ENCODE assay signal across 8 cellular contexts in the genomic region with DNA sequence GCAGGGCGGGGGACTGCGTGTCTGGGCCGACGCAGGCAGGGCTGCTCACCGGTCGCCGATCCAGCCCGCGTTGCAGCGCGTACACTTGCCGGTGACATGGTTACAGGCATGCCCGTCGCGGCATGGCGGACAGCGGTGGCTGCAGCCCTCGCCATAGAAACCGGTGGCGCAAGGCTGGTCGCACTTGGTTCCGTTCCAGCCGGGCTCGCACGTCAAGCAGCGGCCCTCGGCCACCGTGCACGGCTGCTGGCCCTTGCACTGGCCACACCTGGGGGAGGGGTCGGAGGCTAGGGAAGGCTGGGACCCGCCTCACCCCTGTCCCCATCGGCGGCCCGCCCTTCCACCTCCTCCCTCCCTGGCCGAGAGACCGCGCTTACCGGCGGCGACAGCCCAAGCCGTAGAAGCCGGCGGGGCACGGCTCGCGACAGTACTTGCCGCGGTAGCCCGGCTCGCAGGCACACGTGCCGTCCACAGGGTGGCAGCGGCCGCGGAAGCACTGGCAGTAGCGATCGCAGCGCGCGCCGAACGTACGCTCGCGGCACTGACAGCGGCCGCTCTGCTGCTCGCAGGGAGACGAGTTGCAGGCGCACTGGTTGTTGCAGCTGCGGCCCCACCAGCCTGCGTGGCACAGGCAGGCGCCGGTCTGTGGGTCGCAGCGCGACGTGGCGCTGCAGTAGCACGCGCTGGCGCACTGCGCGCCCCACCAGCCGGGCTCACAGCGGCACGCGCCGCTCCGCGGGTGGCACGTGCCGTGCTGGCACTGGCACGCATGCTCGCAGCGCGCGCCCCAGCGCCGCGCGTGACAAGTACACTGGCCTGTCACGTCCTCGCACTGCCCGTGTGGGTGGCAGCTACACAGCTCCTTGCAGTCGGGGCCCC. TPM values are rescaled to one million over a fixed set of nuclear protein-coding genes. Genes with fewer than 3 reads are reported as not detected.
DNase-seq lines count a peak whose midpoint lies in the region; ATAC-seq and TF ChIP-seq lines count a peak whose summit lies in the region.

No MANE protein-coding gene starts in this region.

- no peak overlapping the region for H2BK5ac ChIP-seq in mesenchymal stem cell (ENCODE audit: low read depth, low read length, poor library complexity, severe bottlenecking)

- H3K9ac ChIP-seq in mesenchymal stem cell (ENCODE audit: low read length) (no peak overlapping the region), MM.1S (ENCODE audit: low read length) (no peak overlapping the region)

- H3K14ac ChIP-seq in mesenchymal stem cell (ENCODE audit: low read length in 2 of 2): peak overlapping the region in 1 of 2 experiments; percentile 23

- peak overlapping the region in 1 of 2 experiments; percentile 66 for H3K23ac ChIP-seq in mesenchymal stem cell (ENCODE audit: low read length in 2 of 2)

- H3K4me2 ChIP-seq in mesenchymal stem cell (ENCODE audit: low read length, poor library complexity, severe bottlenecking) (peak overlapping the region; percentile 87), MM.1S (ENCODE audit: low read depth, low read length) (no peak overlapping the region)

- H2BK12ac ChIP-seq in mesenchymal stem cell (ENCODE audit: low read length in 2 of 2): peak overlapping the region in 1 of 2 experiments; percentile 48

- peak overlapping the region; percentile 72 for H3K27ac ChIP-seq in VCaP
- no peak overlapping the region for H3K27ac ChIP-seq in mesenchymal stem cell (ENCODE audit: low read length, poor library complexity, severe bottlenecking)
- H3K27ac ChIP-seq in MM.1S (ENCODE audit: low read length): no peak overlapping the region

- H4K91ac ChIP-seq in mesenchymal stem cell (ENCODE audit: low read length): peak overlapping the region; percentile 70

- no peak overlapping the region for H3K27ac Mint-ChIP-seq in dendritic cell treated with granulocyte-macrophage colony-stimulating factor and Interleukin-4, amounts not matched to agents 40 ng/mL and 50 ng/mL, for 4 days
- no peak overlapping the region for H3K27ac Mint-ChIP-seq in stimulated activated naive CD8-positive, alpha-beta T cell treated with anti-CD3 and anti-CD28 coated beads, Interleukin-15, amount 100 ng/mL, for 72 hours

- H2AK5ac ChIP-seq in mesenchymal stem cell (ENCODE audit: low read length, severe bottlenecking): no peak overlapping the region

- peak; percentile 70 for ATAC-seq in stimulated activated naive CD8-positive, alpha-beta T cell treated with anti-CD3 and anti-CD28 coated beads, Interleukin-15, amount 100 ng/mL, for 72 hours
- ATAC-seq in HG02571 (IDR thresholded peaks at IDR 0.05; ENCODE audit: unreplicated experiment): no peak

- H3K4me1 ChIP-seq in mesenchymal stem cell (ENCODE audit: control insufficient read depth, insufficient read depth, low read depth, low read length) (peaks cover 25% of the 10 kb centered on the region), MM.1S (ENCODE audit: low read length) (no peaks in the 10 kb centered on the region)

- peak overlapping the region; percentile 43 to 64 for H3K4ac ChIP-seq in mesenchymal stem cell (ENCODE audit: low read depth in 1 of 2, low read length in 2 of 2)

- intact Hi-C loops in dendritic cell treated with granulocyte-macrophage colony-stimulating factor and Interleukin-4, amounts not matched to agents 40 ng/mL and 50 ng/mL, for 4 days (cut with micrococcal nuclease): no loop called here

- H3K4me3 ChIP-seq in mesenchymal stem cell (ENCODE audit: insufficient read depth in 1 of 2, low read depth in 1 of 2, low read length in 2 of 2) (peak overlapping the region in 1 of 2 experiments; percentile 45), MM.1S (ENCODE audit: low read length) (no peak overlapping the region)

- H3K9me3 ChIP-seq in mesenchymal stem cell (ENCODE audit: control insufficient read depth, low read length) (no peaks in the 10 kb centered on the region), MM.1S (replicated peaks; ENCODE audit: insufficient read depth, low read length) (no peaks in the 10 kb centered on the region)

- peak overlapping the region in 1 of 2 experiments; percentile 45 for H3K18ac ChIP-seq in mesenchymal stem cell (ENCODE audit: low read depth in 1 of 2, low read length in 2 of 2)

- H4K20me1 ChIP-seq in MM.1S (ENCODE audit: insufficient read depth, low read length): no peaks in the 10 kb centered on the region

- no peaks in the 10 kb centered on the region for H3K79me2 ChIP-seq in MM.1S (ENCODE audit: low read length)

- peak overlapping the region; percentile 72 for H3K4me3 Mint-ChIP-seq in dendritic cell treated with granulocyte-macrophage colony-stimulating factor and Interleukin-4, amounts not matched to agents 40 ng/mL and 50 ng/mL, for 4 days
- peak overlapping the region; percentile 67 to 93 for H3K4me3 Mint-ChIP-seq in stimulated activated naive CD8-positive, alpha-beta T cell treated with anti-CD3 and anti-CD28 coated beads, Interleukin-15, amount 100 ng/mL, for 72 hours

- peak in 3 of 4 experiments; percentile 30 to 61 (median 56) for DNase-seq in activated CD4-positive, CD25-positive, alpha-beta regulatory T cell (lab: John Stamatoyannopoulos, UW)
- DNase-seq in activated CD4-positive, CD25-positive, alpha-beta regulatory T cell treated with anti-CD3 and anti-CD28 coated beads, Interleukin-2, amount 50 U/mL, for 72 hours: no peak
- DNase-seq in mesenchymal stem cell (peak; percentile 69), MM.1S (no peak)
- peak; percentile 60 to 65 for DNase-seq in stimulated activated naive CD8-positive, alpha-beta T cell treated with anti-CD3 and anti-CD28 coated beads, Interleukin-15, amount 100 ng/mL, for 72 hours

- H3K4me1 Mint-ChIP-seq in dendritic cell treated with granulocyte-macrophage colony-stimulating factor and Interleukin-4, amounts not matched to agents 40 ng/mL and 50 ng/mL, for 4 days (ENCODE audit: low read depth): peaks cover 34% of the 10 kb centered on the region
- peaks cover 35% of the 10 kb centered on the region for H3K4me1 Mint-ChIP-seq in stimulated activated naive CD8-positive, alpha-beta T cell treated with anti-CD3 and anti-CD28 coated beads, Interleukin-15, amount 100 ng/mL, for 72 hours

- H3K9me2 ChIP-seq in MM.1S (replicated peaks; ENCODE audit: insufficient read depth, low read length): no peaks in the 10 kb centered on the region

- peak overlapping the region; percentile 27 for H4K8ac ChIP-seq in mesenchymal stem cell (ENCODE audit: low read length)

- 35% methylated on average over 97 of the region's 106 CpGs for WGBS in mesenchymal stem cell

- peaks cover 42% of the 10 kb centered on the region for H3K79me1 ChIP-seq in mesenchymal stem cell (replicated peaks; ENCODE audit: low read length, poor library complexity, severe bottlenecking)

- peaks cover 99% of the 10 kb centered on the region for H3K27me3 Mint-ChIP-seq in dendritic cell treated with granulocyte-macrophage colony-stimulating factor and Interleukin-4, amounts not matched to agents 40 ng/mL and 50 ng/mL, for 4 days
- peaks cover 94% of the 10 kb centered on the region for H3K27me3 Mint-ChIP-seq in stimulated activated naive CD8-positive, alpha-beta T cell treated with anti-CD3 and anti-CD28 coated beads, Interleukin-15, amount 100 ng/mL, for 72 hours

- peak overlapping the region; percentile 16 for H2AFZ ChIP-seq in mesenchymal stem cell (ENCODE audit: low read depth, low read length)
- no peak overlapping the region for H2AFZ ChIP-seq in MM.1S (ENCODE audit: low read length)

- no peaks in the 10 kb centered on the region for H3K36me3 Mint-ChIP-seq in dendritic cell treated with granulocyte-macrophage colony-stimulating factor and Interleukin-4, amounts not matched to agents 40 ng/mL and 50 ng/mL, for 4 days (ENCODE audit: low read depth)

- peak; percentile 80 for TF ChIP-seq CTCF in VCaP (conservative IDR thresholded peaks at IDR 0.05)
- TF ChIP-seq CTCF in MM.1S (IDR thresholded peaks at IDR 0.05; ENCODE audit: low read length): no peak

- no peaks in the 10 kb centered on the region for H3K9me3 Mint-ChIP-seq in dendritic cell treated with granulocyte-macrophage colony-stimulating factor and Interleukin-4, amounts not matched to agents 40 ng/mL and 50 ng/mL, for 4 days
- no peaks in the 10 kb centered on the region for H3K9me3 Mint-ChIP-seq in stimulated activated naive CD8-positive, alpha-beta T cell treated with anti-CD3 and anti-CD28 coated beads, Interleukin-15, amount 100 ng/mL, for 72 hours

- H2BK15ac ChIP-seq in mesenchymal stem cell (ENCODE audit: low read depth, poor library complexity, severe bottlenecking): no peak overlapping the region

- H3K27me3 ChIP-seq in mesenchymal stem cell (ENCODE audit: control insufficient read depth in 1 of 2, insufficient read depth in 1 of 2, low read length in 2 of 2): no peaks in the 10 kb centered on the region
- H3K27me3 ChIP-seq in MM.1S (replicated peaks; ENCODE audit: insufficient read depth, low read length): peaks cover 49% of the 10 kb centered on the region

- H2BK120ac ChIP-seq in mesenchymal stem cell (ENCODE audit: low read depth, low read length): no peak overlapping the region

- H3F3A ChIP-seq in MM.1S (ENCODE audit: insufficient read depth, low read length): no peaks in the 10 kb centered on the region

- peaks cover 18 to 64% of the 10 kb centered on the region in 2 experiments for H3K36me3 ChIP-seq in mesenchymal stem cell (ENCODE audit: control insufficient read depth in 1 of 2, insufficient read depth in 2 of 2, low read depth in 1 of 2, low read length in 2 of 2)
- H3K36me3 ChIP-seq in MM.1S (replicated peaks; ENCODE audit: insufficient read depth, low read length): no peaks in the 10 kb centered on the region

RNA-seq across cellular contexts. Expression of gene SCARF2, which starts 6.7 kb away (rescaled TPM):
- polyA plus RNA-seq in mesenchymal stem cell (2013, experiment 1 of 2): 23.7 TPM
- polyA plus RNA-seq in mesenchymal stem cell (2013, experiment 2 of 2): 24.0 TPM

RNA-seq across cellular contexts. Expression of gene ZNF74, which starts 36.9 kb away (rescaled TPM):
- polyA plus RNA-seq in mesenchymal stem cell (2013, experiment 1 of 2): 4.9 TPM
- 5.0 TPM for polyA plus RNA-seq in mesenchymal stem cell (2013, experiment 2 of 2)

Comparison
In these comparisons a context has a peak if more than half of its experiments do, and no peak if none do; other contexts are left out.
1. DNase-seq: peak in activated CD4-positive, CD25-positive, alpha-beta regulatory T cell (3 of 4), mesenchymal stem cell (single experiment) and stimulated activated naive CD8-positive, alpha-beta T cell treated with anti-CD3 and anti-CD28 coated beads, Interleukin-15, amount 100 ng/mL, for 72 hours (2 of 2); none in activated CD4-positive, CD25-positive, alpha-beta regulatory T cell treated with anti-CD3 and anti-CD28 coated beads, Interleukin-2, amount 50 U/mL, for 72 hours (single experiment) and MM.1S (single experiment).